Comparison of ENCODE assay signal across 1 cellular context in genomic region chr12:56679834-56680575, GRCh38.
TF ChIP-seq lines count a peak whose summit lies in the region.

No MANE protein-coding gene starts in this region.

TF ChIP-seq in WTC11, 78 proteins besides CTCF, POLR2A, EP300 and RAD21 (continued from another document):
- no peak for TF ChIP-seq TEAD1 (CRISPR knock-in tag; IDR thresholded peaks at IDR 0.05)
- no peak for TF ChIP-seq SMAD3 (CRISPR knock-in tag; IDR thresholded peaks at IDR 0.05; ENCODE audit: borderline replicate concordance)
- TF ChIP-seq, protein P1, sequence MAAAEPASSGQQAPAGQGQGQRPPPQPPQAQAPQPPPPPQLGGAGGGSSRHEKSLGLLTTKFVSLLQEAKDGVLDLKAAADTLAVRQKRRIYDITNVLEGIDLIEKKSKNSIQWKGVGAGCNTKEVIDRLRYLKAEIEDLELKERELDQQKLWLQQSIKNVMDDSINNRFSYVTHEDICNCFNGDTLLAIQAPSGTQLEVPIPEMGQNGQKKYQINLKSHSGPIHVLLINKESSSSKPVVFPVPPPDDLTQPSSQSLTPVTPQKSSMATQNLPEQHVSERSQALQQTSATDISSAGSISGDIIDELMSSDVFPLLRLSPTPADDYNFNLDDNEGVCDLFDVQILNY (CRISPR knock-in tag; IDR thresholded peaks at IDR 0.05): no peak
- TF ChIP-seq KAT7 (CRISPR knock-in tag; IDR thresholded peaks at IDR 0.05; ENCODE audit: borderline replicate concordance): no peak
- TF ChIP-seq ATF1 (CRISPR knock-in tag; IDR thresholded peaks at IDR 0.05): no peak
- no peak for TF ChIP-seq ZNF671 (CRISPR knock-in tag; IDR thresholded peaks at IDR 0.05)
- TF ChIP-seq, protein P2, sequence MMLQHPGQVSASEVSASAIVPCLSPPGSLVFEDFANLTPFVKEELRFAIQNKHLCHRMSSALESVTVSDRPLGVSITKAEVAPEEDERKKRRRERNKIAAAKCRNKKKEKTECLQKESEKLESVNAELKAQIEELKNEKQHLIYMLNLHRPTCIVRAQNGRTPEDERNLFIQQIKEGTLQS (CRISPR knock-in tag; conservative IDR thresholded peaks at IDR 0.05): no peak
